Comparison of ENCODE assay signal across 9 cellular contexts in genomic region chr21:34668803-34669148, GRCh38. TPM values are rescaled to one million over a fixed set of nuclear protein-coding genes. Genes with fewer than 3 reads are reported as not detected.
DNase-seq lines count a peak whose midpoint lies in the region; ATAC-seq and TF ChIP-seq lines count a peak whose summit lies in the region.
"Had no signal": no experiment of that assay in that cellular context is flagged by ENCODE, and none has a peak within 500 bp of the region (broad histone marks: within the 10 kb centered on the region; RNA-seq: fewer than 3 reads in every experiment).

TSS of gene CLIC6 (plus strand) at chr21:34668994. CDS start at chr21:34669389, 395 bp downstream.

- peaks cover 10% of the 10 kb centered on the region for H3K4me1 ChIP-seq in iPS-18a (ENCODE audit: control insufficient read depth, low read depth, low read length)
- peaks cover 0 to 11% of the 10 kb centered on the region in 2 donors for H3K4me1 ChIP-seq in gastrocnemius medialis

- H3K36me3 ChIP-seq in GM06990 (ENCODE audit: control insufficient read depth, insufficient read depth, low read length), result no peaks in the 10 kb centered on the region
- no peaks in the 10 kb centered on the region for H3K36me3 ChIP-seq in iPS-18a (ENCODE audit: control insufficient read depth, low read depth, low read length)
- no peaks in the 10 kb centered on the region for H3K36me3 ChIP-seq in gastrocnemius medialis

- in situ Hi-C loops in gastrocnemius medialis (cut with MboI; ENCODE audit: low sequenced_read_pairs in 4 of 4), result no loop called here

- intact Hi-C loops in activated T-helper 2 cell treated with anti-CD3 and anti-CD28 coated beads, Interferon-gamma antibody, Interleukin-2, Interleukin-4, amounts not matched to agents 10 μg/mL and 5 μg/mL and 100 μg/mL, durations not matched to agents 14 hours and 24 hours and 36 hours (cut with micrococcal nuclease), result no loop called here
- intact Hi-C loops in gastrocnemius medialis (cut with DNase I; ENCODE audit: low total_unique reads), result no loop called here

- TF ChIP-seq POLR2A in gastrocnemius medialis (IDR thresholded peaks at IDR 0.05), result peak in 1 of 2 donors; percentile 21

- H3K27ac ChIP-seq in iPS-18a (ENCODE audit: low read length) (no peak within 1 kb of the TSS), gastrocnemius medialis (peak within 1 kb of the TSS in 1 of 4 donors; percentile 48)

- H3K27me3 Mint-ChIP-seq in activated T-helper 2 cell treated with anti-CD3 and anti-CD28 coated beads, Interferon-gamma antibody, Interleukin-2, Interleukin-4, amounts not matched to agents 10 μg/mL and 5 μg/mL and 100 μg/mL, durations not matched to agents 14 hours and 24 hours and 36 hours (ENCODE audit: low read depth), result peaks cover 65% of the 10 kb centered on the region

- no peak within 1 kb of the TSS for H3K9ac ChIP-seq in iPS-18a (ENCODE audit: low read length)

- peak within 1 kb of the TSS; percentile 86 for H3K4me3 ChIP-seq in GM06990 (replicated peaks; ENCODE audit: low read depth, low read length)
- peak within 1 kb of the TSS; percentile 52 for H3K4me3 ChIP-seq in iPS-18a (ENCODE audit: low read length)
- H3K4me3 ChIP-seq in gastrocnemius medialis, result peak within 1 kb of the TSS; percentile 39 to 59 (median 46)

- H3K9me3 ChIP-seq in iPS-18a (ENCODE audit: control insufficient read depth, low read depth, low read length), result no peaks in the 10 kb centered on the region
- H3K9me3 ChIP-seq in gastrocnemius medialis, result no peaks in the 10 kb centered on the region

- H3K4me1 Mint-ChIP-seq in activated T-helper 2 cell treated with anti-CD3 and anti-CD28 coated beads, Interferon-gamma antibody, Interleukin-2, Interleukin-4, amounts not matched to agents 10 μg/mL and 5 μg/mL and 100 μg/mL, durations not matched to agents 14 hours and 24 hours and 36 hours (ENCODE audit: low read depth), result peaks cover 3% of the 10 kb centered on the region

- no peaks in the 10 kb centered on the region for H3K27me3 ChIP-seq in GM06990 (replicated peaks; ENCODE audit: control insufficient read depth, insufficient read depth, low read length)
- peaks cover 62% of the 10 kb centered on the region for H3K27me3 ChIP-seq in iPS-18a (ENCODE audit: control insufficient read depth, insufficient read depth, low read length)
- peaks cover 50 to 55% (median 50%) of the 10 kb centered on the region in 3 donors for H3K27me3 ChIP-seq in gastrocnemius medialis

- no peaks in the 10 kb centered on the region for H3K9me3 Mint-ChIP-seq in activated T-helper 2 cell treated with anti-CD3 and anti-CD28 coated beads, Interferon-gamma antibody, Interleukin-2, Interleukin-4, amounts not matched to agents 10 μg/mL and 5 μg/mL and 100 μg/mL, durations not matched to agents 14 hours and 24 hours and 36 hours

- ATAC-seq in gastrocnemius medialis, result peak in 1 of 2 donors; percentile 36
- no peak for ATAC-seq in GM21737 (IDR thresholded peaks at IDR 0.05; ENCODE audit: unreplicated experiment)

- H3K4me3 Mint-ChIP-seq in activated T-helper 2 cell treated with anti-CD3 and anti-CD28 coated beads, Interferon-gamma antibody, Interleukin-2, Interleukin-4, amounts not matched to agents 10 μg/mL and 5 μg/mL and 100 μg/mL, durations not matched to agents 14 hours and 24 hours and 36 hours (ENCODE audit: low read depth), result peak within 1 kb of the TSS; percentile 61

- no peaks in the 10 kb centered on the region for H3K36me3 Mint-ChIP-seq in activated T-helper 2 cell treated with anti-CD3 and anti-CD28 coated beads, Interferon-gamma antibody, Interleukin-2, Interleukin-4, amounts not matched to agents 10 μg/mL and 5 μg/mL and 100 μg/mL, durations not matched to agents 14 hours and 24 hours and 36 hours (ENCODE audit: low read depth)

- H3K27ac Mint-ChIP-seq in activated T-helper 2 cell treated with anti-CD3 and anti-CD28 coated beads, Interferon-gamma antibody, Interleukin-2, Interleukin-4, amounts not matched to agents 10 μg/mL and 5 μg/mL and 100 μg/mL, durations not matched to agents 14 hours and 24 hours and 36 hours, result no peak within 1 kb of the TSS

- DNase-seq in GM06990 (ENCODE audit: extremely low read depth, insufficient read length), result no peak
- DNase-seq in activated T-helper 2 cell treated with anti-CD3 and anti-CD28 coated beads, Interferon-gamma antibody, Interleukin-2, Interleukin-4, amounts not matched to agents 10 μg/mL and 5 μg/mL and 100 μg/mL, durations not matched to agents 14 hours and 24 hours and 36 hours (ENCODE audit: low spot score), result no peak
- DNase-seq in gastrocnemius medialis, result peak; percentile 29 to 35
- DNase-seq in NCI-H2227 (lab: John Stamatoyannopoulos, UW; ENCODE audit: unreplicated experiment), result no peak
- DNase-seq in AML-193 (lab: John Stamatoyannopoulos, UW), result no peak
- no peak for DNase-seq in GDM1 (lab: John Stamatoyannopoulos, UW)
- DNase-seq: NCI-H187 had no signal

- TF ChIP-seq CTCF in GM06990 (IDR thresholded peaks at IDR 0.05; ENCODE audit: insufficient read depth, low read length, poor library complexity, severe bottlenecking) (no peak), gastrocnemius medialis (IDR thresholded peaks at IDR 0.05 in 4 of 5, conservative IDR thresholded peaks at IDR 0.05 in 1 of 5) (no peak)

RNA-seq across cellular contexts. Expression of gene CLIC6, which starts in this region (rescaled TPM):
- 1.0 and 1.3 TPM in 2 replicates for total RNA-seq in activated T-helper 2 cell treated with anti-CD3 and anti-CD28 coated beads, Interferon-gamma antibody, Interleukin-2, Interleukin-4, amounts not matched to agents 10 μg/mL and 5 μg/mL and 100 μg/mL, durations not matched to agents 14 hours and 24 hours and 36 hours
- total RNA-seq in gastrocnemius medialis, result 1 to 10 TPM in 2 of 4 donors, under 1 TPM in 2; 0.49 to 3.0 (median 1.1) TPM

Comparison
In these comparisons a context has a peak if more than half of its experiments do, and no peak if none do; other contexts are left out.
1. DNase-seq: peak in gastrocnemius medialis (2 of 2); none in GM06990 (single experiment), activated T-helper 2 cell treated with anti-CD3 and anti-CD28 coated beads, Interferon-gamma antibody, Interleukin-2, Interleukin-4, amounts not matched to agents 10 μg/mL and 5 μg/mL and 100 μg/mL, durations not matched to agents 14 hours and 24 hours and 36 hours (single experiment), NCI-H2227 (single experiment), AML-193 (0 of 2) and GDM1 (single experiment).
2. Peak in every context shown above with its lines, with median percentiles within 50 percentile points of each other: H3K4me3 ChIP-seq.